Comparison of ENCODE assay signal across 8 cellular contexts in the genomic region with DNA sequence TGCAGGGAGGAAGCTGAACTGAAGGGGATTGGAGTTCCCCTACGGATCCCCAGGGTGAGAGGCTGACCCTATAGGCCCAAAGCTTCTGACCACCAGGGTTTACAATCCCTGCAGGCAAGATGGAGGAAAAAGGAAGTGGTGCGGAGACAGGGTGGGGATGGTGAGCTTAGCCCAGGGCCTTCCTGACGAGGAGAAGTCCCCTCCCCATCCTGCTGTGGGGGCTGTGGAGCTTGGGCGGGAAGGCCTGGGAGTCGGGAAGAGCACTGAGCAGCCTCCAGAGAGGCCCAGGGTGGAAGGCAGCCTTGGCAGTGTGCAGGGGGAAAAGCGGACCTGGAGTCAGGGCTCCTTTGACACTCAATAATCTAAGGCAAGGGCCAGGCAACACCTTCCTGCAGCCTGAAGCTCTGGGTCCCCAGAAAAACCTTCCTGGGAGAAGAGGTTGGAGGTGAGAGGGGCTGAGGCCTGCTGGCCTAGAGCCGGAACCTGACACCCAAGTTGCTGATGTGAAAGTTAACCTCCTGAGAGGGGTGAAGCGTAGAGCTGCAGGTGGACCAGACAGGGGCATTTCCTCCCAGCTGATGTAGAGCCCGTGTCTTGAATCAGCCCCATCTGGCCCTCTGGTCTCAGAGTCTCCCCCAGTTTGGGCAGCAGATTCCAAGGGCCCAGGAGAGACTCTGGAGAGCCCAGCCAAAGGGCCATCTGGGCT. TPM values are rescaled to one million over a fixed set of nuclear protein-coding genes. Genes with fewer than 3 reads are reported as not detected.
DNase-seq lines count a peak whose midpoint lies in the region; ATAC-seq, FAIRE-seq and TF ChIP-seq lines count a peak whose summit lies in the region.

No MANE protein-coding gene starts in this region.

- TF ChIP-seq CTCF in MM.1S (IDR thresholded peaks at IDR 0.05; ENCODE audit: low read length) (no peak), body of pancreas (IDR thresholded peaks at IDR 0.05) (no peak), lower leg skin (IDR thresholded peaks at IDR 0.05) (no peak), tibial nerve (IDR thresholded peaks at IDR 0.05) (peak in 1 of 5 experiments; percentile 21)

- DNase-seq in H54 (ENCODE audit: insufficient read length, low spot score) (peak; percentile 47), MM.1S (peak; percentile 88), body of pancreas (peak in 1 of 4 donors; percentile 32), lower leg skin (ENCODE audit: low spot score in 2 of 2) (no peak), tibial nerve (ENCODE audit: low spot score in 2 of 2) (no peak), activated gamma-delta T cell treated with Interleukin-2 at 50 U/mL for 16 hours (no peak), pons (ENCODE audit: low spot score) (no peak)

- peaks cover 93% of the 10 kb centered on the region for H3K79me2 ChIP-seq in MM.1S (ENCODE audit: low read length)

- H3K9me2 ChIP-seq in MM.1S (replicated peaks; ENCODE audit: insufficient read depth, low read length) = no peaks in the 10 kb centered on the region

- no peak for TF ChIP-seq POLR2A in H54 (IDR thresholded peaks at IDR 0.05; ENCODE audit: low read depth, low read length)
- no peak for TF ChIP-seq POLR2A in body of pancreas (IDR thresholded peaks at IDR 0.05)
- TF ChIP-seq POLR2A in lower leg skin (IDR thresholded peaks at IDR 0.05) = no peak
- no peak for TF ChIP-seq POLR2A in tibial nerve (IDR thresholded peaks at IDR 0.05)

- H3K36me3 ChIP-seq in MM.1S (replicated peaks; ENCODE audit: insufficient read depth, low read length) (no peaks in the 10 kb centered on the region), body of pancreas (replicated peaks in 1 of 2; ENCODE audit: insufficient read depth in 1 of 2, low read depth in 2 of 2) (no peaks in the 10 kb centered on the region), tibial nerve (no peaks in the 10 kb centered on the region)

- H3K9ac ChIP-seq in MM.1S (ENCODE audit: low read length) = peak overlapping the region; percentile 83

- intact Hi-C loops in body of pancreas (cut with DNase I) = no loop called here
- intact Hi-C loops in lower leg skin (cut with DNase I; ENCODE audit: low total_unique reads) = no loop called here

- no peaks in the 10 kb centered on the region for H3K27me3 ChIP-seq in MM.1S (replicated peaks; ENCODE audit: insufficient read depth, low read length)
- H3K27me3 ChIP-seq in body of pancreas = no peaks in the 10 kb centered on the region
- no peaks in the 10 kb centered on the region for H3K27me3 ChIP-seq in tibial nerve

- no peak overlapping the region for H2AFZ ChIP-seq in MM.1S (ENCODE audit: low read length)

- H3K9me3 ChIP-seq in MM.1S (replicated peaks; ENCODE audit: insufficient read depth, low read length) (no peaks in the 10 kb centered on the region), body of pancreas (no peaks in the 10 kb centered on the region), tibial nerve (no peaks in the 10 kb centered on the region)

- H3F3A ChIP-seq in MM.1S (ENCODE audit: insufficient read depth, low read length) = peaks cover 71% of the 10 kb centered on the region

- H3K27ac ChIP-seq in MM.1S (ENCODE audit: low read length) (peak overlapping the region; percentile 96), body of pancreas (peak overlapping the region; percentile 84 to 95 (median 91)), tibial nerve (peak overlapping the region; percentile 96 to 99 (median 97))

- 69 to 75% methylated on average over 7 to 9 of the region's 9 CpGs for WGBS in body of pancreas, 2 donors
- WGBS in lower leg skin, 2 donors = 21 to 36% methylated on average over 9 of the region's 9 CpGs
- 24 to 30% methylated on average over 8 to 9 of the region's 9 CpGs for WGBS in tibial nerve, 2 donors

- no peaks in the 10 kb centered on the region for H4K20me1 ChIP-seq in MM.1S (ENCODE audit: insufficient read depth, low read length)

- H3K4me3 ChIP-seq in MM.1S (ENCODE audit: low read length) (peak overlapping the region; percentile 62), body of pancreas (no peak overlapping the region), lower leg skin (ENCODE audit: low read depth, poor library complexity, severe bottlenecking) (peak overlapping the region; percentile 6), tibial nerve (peak overlapping the region; percentile 28 to 51 (median 32))

- FAIRE-seq in H54 (lab: Jason Lieb, UNC) = no peak

- TF ChIP-seq EP300 in tibial nerve (IDR thresholded peaks at IDR 0.05) = no peak

- H3K4me1 ChIP-seq in MM.1S (ENCODE audit: low read length) (peaks cover 82% of the 10 kb centered on the region), body of pancreas (peaks cover 73% of the 10 kb centered on the region), tibial nerve (peaks cover 6 to 100% (median 91%) of the 10 kb centered on the region in 4 donors)

- ATAC-seq in GM18502 (IDR thresholded peaks at IDR 0.05; ENCODE audit: poor library complexity, unreplicated experiment) = peak; percentile 39
- no peak for ATAC-seq in body of pancreas

- peak overlapping the region; percentile 97 for H3K4me2 ChIP-seq in MM.1S (ENCODE audit: low read depth, low read length)

RNA-seq across cellular contexts. Expression of a gene that starts 6.1 kb away (rescaled TPM):
- 10 to 100 TPM; 26.2 to 26.7 TPM for total RNA-seq in body of pancreas
- 100 to 1,000 TPM in 1 of 4 donors, 10 to 100 TPM in 3; 56.3 to 114 (median 63.5) TPM for total RNA-seq in lower leg skin
- total RNA-seq in tibial nerve = 100 to 1,000 TPM in 2 of 4 donors, 10 to 100 TPM in 2; 90.4 to 186 (median 98.4) TPM

RNA-seq across cellular contexts. Expression of a gene that starts 40.6 kb away (rescaled TPM):
- 10 to 100 TPM; 12.7 to 22.1 TPM for total RNA-seq in body of pancreas
- 10 to 100 TPM; 28.2 to 51.7 (median 48.6) TPM for total RNA-seq in lower leg skin
- 10 to 100 TPM; 24.6 to 37.9 (median 33.8) TPM for total RNA-seq in tibial nerve

RNA-seq across cellular contexts. Expression of a gene that starts 55.0 kb away (rescaled TPM):
- total RNA-seq in body of pancreas (10 to 100 TPM; 11.9 to 23.4 TPM), lower leg skin (10 to 100 TPM; 13.4 to 27.8 (median 18.9) TPM), tibial nerve (100 to 1,000 TPM in 1 of 4 donors, 10 to 100 TPM in 3; 47.3 to 109 (median 83.6) TPM)

Comparison
In these comparisons a context has a peak if more than half of its experiments do, and no peak if none do; other contexts are left out.
1. DNase-seq: peak in H54 (single experiment) and MM.1S (single experiment); none in lower leg skin (0 of 2), tibial nerve (0 of 2), activated gamma-delta T cell treated with Interleukin-2 at 50 U/mL for 16 hours (single experiment) and pons (single experiment).
2. H3K4me3 ChIP-seq: peak in MM.1S (single experiment), lower leg skin (single experiment) and tibial nerve (4 of 4); none in body of pancreas (0 of 2).
3. Peak in every context shown above with its lines, with median percentiles within 50 percentile points of each other: H3K27ac ChIP-seq.